In the genomic region with DNA sequence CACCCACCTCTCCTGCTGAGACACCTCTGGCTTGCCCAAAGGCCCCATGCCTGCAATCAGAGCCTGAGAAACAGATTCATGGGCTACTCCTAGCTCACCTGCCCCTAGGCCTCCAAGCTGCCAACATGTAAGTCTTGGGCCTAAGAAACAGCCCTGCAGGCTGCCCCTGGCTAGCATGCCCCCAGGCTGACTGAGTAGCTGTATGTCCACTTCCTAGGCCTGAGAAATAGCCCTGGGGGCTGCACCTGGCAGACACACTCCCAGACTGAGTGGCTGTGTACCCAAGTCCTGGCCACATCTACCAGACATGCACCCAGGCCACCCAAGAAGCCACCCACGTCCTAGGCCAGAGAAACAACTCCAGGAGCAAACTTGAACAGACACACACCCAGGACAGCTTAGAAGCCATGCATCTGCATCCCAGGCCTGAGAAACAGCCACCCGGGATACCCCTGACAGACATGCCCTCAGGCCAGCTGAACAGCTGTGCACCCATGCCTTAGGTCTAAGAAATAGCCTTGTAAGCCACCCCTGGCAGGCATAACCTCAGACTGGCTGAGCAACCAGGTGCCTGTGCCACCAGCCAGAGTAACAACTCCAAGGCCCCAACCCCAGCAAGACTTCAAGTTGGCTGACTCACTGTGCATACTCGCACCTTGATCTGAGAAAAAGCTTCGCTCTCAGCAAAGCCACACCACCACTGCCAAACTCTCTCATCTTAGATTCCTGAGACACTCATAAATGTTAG, we compare ENCODE assay signal across 28 cellular contexts. TPM values are rescaled to one million over a fixed set of nuclear protein-coding genes. Genes with fewer than 3 reads are reported as not detected.
DNase-seq lines count a peak whose midpoint lies in the region; ATAC-seq, FAIRE-seq and TF ChIP-seq lines count a peak whose summit lies in the region.
"Had no signal": no experiment of that assay in that cellular context is flagged by ENCODE, and none has a peak within 500 bp of the region (broad histone marks: within the 10 kb centered on the region; RNA-seq: fewer than 3 reads in every experiment).

No MANE protein-coding gene starts in this region.

- H3K4ac ChIP-seq in H1 (replicated peaks; ENCODE audit: insufficient read length, low read depth, low read length), result no peak overlapping the region
- H3K4ac ChIP-seq in neuronal stem cell (ENCODE audit: low read length), result no peak overlapping the region

- no peaks in the 10 kb centered on the region for H3K36me3 Mint-ChIP-seq in type B pancreatic cell
- H3K36me3 Mint-ChIP-seq in activated CD8-positive, alpha-beta memory T cell treated with anti-CD3 and anti-CD28 coated beads, Interleukin-2, amount 10 ng/mL, durations not matched to agents 7 days and 5 days, result peaks cover 2% of the 10 kb centered on the region

- H2BK12ac ChIP-seq in H1 (ENCODE audit: low read depth, low read length) (no peak overlapping the region), neuronal stem cell (ENCODE audit: low read length) (no peak overlapping the region)

- CTCF ChIA-PET in H1 (lab: Charles Lee; ENCODE audit: partially characterized antibody), result interaction anchor here (0.6 to 0.9 kb wide), 2 partner anchors 43 to 1083 kb away, joined by 3 read pairs; no protein-coding TSS in a partner anchor
- CTCF ChIA-PET in activated CD8-positive, alpha-beta memory T cell treated with anti-CD3 and anti-CD28 coated beads, Interleukin-2, amount 10 ng/mL, durations not matched to agents 7 days and 5 days (lab: Charles Lee), result no interaction called here

- no peak for TF ChIP-seq EP300 in H1 (IDR thresholded peaks at IDR 0.05; ENCODE audit: borderline replicate concordance in 1 of 2, low read depth in 2 of 2, low read length in 2 of 2)

- H3K9me3 ChIP-seq in SJCRH30 (replicated peaks), result 0 out of 2 replicates have a peak, but pooled peaks cover 3% of the 10 kb centered on the region
- H3K9me3 ChIP-seq in H1 (ENCODE audit: insufficient read depth in 2 of 2, low read depth in 1 of 2, low read length in 1 of 2), result no peaks in the 10 kb centered on the region; a peak in 2 of 4 replicates
- H3K9me3 ChIP-seq in neuronal stem cell (replicated peaks in 1 of 2; ENCODE audit: control insufficient read depth in 2 of 2, insufficient read depth in 1 of 2, low read depth in 1 of 2, low read length in 2 of 2), result no peaks in the 10 kb centered on the region
- H3K9me3 ChIP-seq: BE2C had no signal

- ATAC-seq in activated CD8-positive, alpha-beta memory T cell treated with anti-CD3 and anti-CD28 coated beads, Interleukin-2, amount 10 ng/mL, durations not matched to agents 7 days and 5 days, result no peak

- H3K4me2 ChIP-seq in H1 (ENCODE audit: insufficient read depth in 1 of 2, low read depth in 2 of 2, low read length in 2 of 2) (no peak overlapping the region), neuronal stem cell (ENCODE audit: insufficient read depth, low read length, poor library complexity, severe bottlenecking) (no peak overlapping the region)
- H3K4me2 ChIP-seq: A549; BLaER1 treated with 17β-estradiol and CSF1 and Interleukin-3, amounts not matched to agents 10 nM and 100 nM had no signal

- H3K27me3 Mint-ChIP-seq in type B pancreatic cell, result no peaks in the 10 kb centered on the region
- peaks cover 11% of the 10 kb centered on the region for H3K27me3 Mint-ChIP-seq in activated CD8-positive, alpha-beta memory T cell treated with anti-CD3 and anti-CD28 coated beads, Interleukin-2, amount 10 ng/mL, durations not matched to agents 7 days and 5 days

- no peak overlapping the region for H3K23ac ChIP-seq in H1 (ENCODE audit: insufficient read length)
- H3K23ac ChIP-seq in neuronal stem cell (ENCODE audit: low read depth, low read length, poor library complexity), result no peak overlapping the region

- H3K9me3 Mint-ChIP-seq in type B pancreatic cell, result no peaks in the 10 kb centered on the region
- peaks cover 14% of the 10 kb centered on the region for H3K9me3 Mint-ChIP-seq in activated CD8-positive, alpha-beta memory T cell treated with anti-CD3 and anti-CD28 coated beads, Interleukin-2, amount 10 ng/mL, durations not matched to agents 7 days and 5 days (ENCODE audit: low read depth)

- in situ Hi-C loops in KBM-7 (cut with MboI; ENCODE audit: low pct_unique_long_range_greater_than_20kb, low sequenced_read_pairs), result no loop called here

- POLR2A ChIA-PET in H1 (lab: Charles Lee; ENCODE audit: partially characterized antibody), result interaction anchor here (1.0 kb wide), 1 partner anchor 13 kb away, joined by 3 read pairs; no protein-coding TSS in a partner anchor

- 94% methylated on average over 4 of the region's 4 CpGs; no CpG with 5 or more reads in 1 of the 2 experiments for WGBS in H1 (ENCODE audit: extremely low coverage in 1 of 2, insufficient coverage in 1 of 2, insufficient read length in 1 of 2, insufficient replicate concordance in 2 of 2, low coverage in 1 of 2, low lambda C conversion rate in 2 of 2, missing lambda C conversion rate in 1 of 2), 2 experiments
- no CpG with 5 or more reads among the region's 4 CpGs for WGBS in neuronal stem cell (ENCODE audit: extremely low coverage in 2 of 2, insufficient read length in 2 of 2, insufficient replicate concordance in 1 of 2), 2 donors

- TF ChIP-seq POLR2A in H1 (IDR thresholded peaks at IDR 0.05; ENCODE audit: control extremely low read depth in 1 of 2, low read depth in 2 of 2, low read length in 2 of 2), result no peak

- no peak overlapping the region for H2AK5ac ChIP-seq in H1 (ENCODE audit: low read depth, low read length)
- H2AK5ac ChIP-seq in neuronal stem cell (ENCODE audit: low read depth, low read length), result peak overlapping the region; percentile 63

- no peak overlapping the region for H3K56ac ChIP-seq in H1 (replicated peaks; ENCODE audit: insufficient read length, low read depth, low read length)

- no peaks in the 10 kb centered on the region for H3K27me3 ChIP-seq in SJCRH30
- no peaks in the 10 kb centered on the region for H3K27me3 ChIP-seq in H1 (replicated peaks in 1 of 4; ENCODE audit: control insufficient read depth in 3 of 4, extremely low read depth in 1 of 4, insufficient read depth in 3 of 4, low read length in 3 of 4)
- no peaks in the 10 kb centered on the region for H3K27me3 ChIP-seq in neuronal stem cell (ENCODE audit: control insufficient read depth in 3 of 3, insufficient read depth in 3 of 3, low read depth in 1 of 3, low read length in 3 of 3)
- H3K27me3 ChIP-seq: BE2C; BLaER1 treated with 17β-estradiol and CSF1 and Interleukin-3, amounts not matched to agents 10 nM and 100 nM had no signal

- no peak overlapping the region for H4K8ac ChIP-seq in H1 (ENCODE audit: extremely low read depth, insufficient read depth, low read length)
- H4K8ac ChIP-seq in neuronal stem cell (ENCODE audit: low read depth, low read length), result no peak overlapping the region

- H3K36me3 ChIP-seq in SJCRH30, result no peaks in the 10 kb centered on the region
- no peaks in the 10 kb centered on the region for H3K36me3 ChIP-seq in H1 (ENCODE audit: control insufficient read depth in 2 of 4, insufficient read depth in 4 of 4, low read length in 3 of 4)
- H3K36me3 ChIP-seq in neuronal stem cell (replicated peaks in 1 of 2; ENCODE audit: control insufficient read depth in 2 of 2, insufficient read depth in 2 of 2, low read length in 2 of 2), result no peaks in the 10 kb centered on the region
- H3K36me3 ChIP-seq: BE2C had no signal

- H2AFZ ChIP-seq in H1 (ENCODE audit: low read length) (no peak overlapping the region), neuronal stem cell (ENCODE audit: low read length) (no peak overlapping the region)

- H3K14ac ChIP-seq in H1 (ENCODE audit: insufficient read length) (peak overlapping the region; percentile 61), neuronal stem cell (ENCODE audit: low read length) (no peak overlapping the region)

- H3K4me1 ChIP-seq in SJCRH30 (peaks cover 5% of the 10 kb centered on the region; the same call in 1 of the 2 replicates), H1 (replicated peaks in 1 of 4; ENCODE audit: control insufficient read depth in 3 of 4, insufficient read depth in 4 of 4, low read length in 3 of 4) (no peaks in the 10 kb centered on the region), neuronal stem cell (ENCODE audit: control insufficient read depth in 2 of 2, insufficient read depth in 1 of 2, low read depth in 1 of 2, low read length in 2 of 2) (peaks cover 0 to 2% of the 10 kb centered on the region in 2 donors)
- H3K4me1 ChIP-seq: A549; BE2C; BLaER1 treated with 17β-estradiol and CSF1 and Interleukin-3, amounts not matched to agents 10 nM and 100 nM had no signal

- H2BK120ac ChIP-seq in H1 (replicated peaks; ENCODE audit: low read depth, low read length) (no peak overlapping the region), neuronal stem cell (ENCODE audit: low read depth, low read length) (no peak overlapping the region)

- H2BK5ac ChIP-seq in H1 (ENCODE audit: low read depth, low read length) (no peak overlapping the region), neuronal stem cell (ENCODE audit: low read length) (peak overlapping the region; percentile 88)

- no peaks in the 10 kb centered on the region for H4K20me1 ChIP-seq in H1 (replicated peaks in 1 of 2; ENCODE audit: control insufficient read depth in 1 of 2, insufficient read depth in 2 of 2, low read length in 2 of 2)
- H4K20me1 ChIP-seq: BLaER1 treated with 17β-estradiol and CSF1 and Interleukin-3, amounts not matched to agents 10 nM and 100 nM had no signal

- no peak for FAIRE-seq in H1 (lab: Jason Lieb, UNC)
- FAIRE-seq: A549, D721Med, GM12891, GM18507 had no signal

- H4K91ac ChIP-seq in H1 (replicated peaks; ENCODE audit: insufficient read length, low read length) (no peak overlapping the region), neuronal stem cell (ENCODE audit: low read depth, low read length, poor library complexity) (no peak overlapping the region)

- H2BK15ac ChIP-seq in H1 (ENCODE audit: low read length) (no peak overlapping the region), neuronal stem cell (ENCODE audit: low read length) (no peak overlapping the region)

- TF ChIP-seq CTCF in H1 (IDR thresholded peaks at IDR 0.05; ENCODE audit: control extremely low read depth in 1 of 3, insufficient read depth in 1 of 3, low read depth in 1 of 3, low read length in 3 of 3) (no peak), type B pancreatic cell (conservative IDR thresholded peaks at IDR 0.05) (no peak)

- H3K18ac ChIP-seq in H1 (ENCODE audit: extremely low read depth, low read length) (no peak overlapping the region), neuronal stem cell (ENCODE audit: low read length) (no peak overlapping the region)

- no peak for TF ChIP-seq RAD21 in H1 (IDR thresholded peaks at IDR 0.05 in 1 of 2, conservative IDR thresholded peaks at IDR 0.05 in 1 of 2; ENCODE audit: low read depth in 2 of 2, low read length in 2 of 2)

- no peaks in the 10 kb centered on the region for H3K23me2 ChIP-seq in H1 (ENCODE audit: low read depth, low read length)

- H3K4me3 Mint-ChIP-seq in type B pancreatic cell, result no peak overlapping the region
- no peak overlapping the region for H3K4me3 Mint-ChIP-seq in activated CD8-positive, alpha-beta memory T cell treated with anti-CD3 and anti-CD28 coated beads, Interleukin-2, amount 10 ng/mL, durations not matched to agents 7 days and 5 days
- H3K4me3 Mint-ChIP-seq: CD14-positive monocyte; CD4-positive, alpha-beta T cell; CD8-positive, alpha-beta memory T cell had no signal

- H3K79me2 ChIP-seq in H1 (ENCODE audit: control insufficient read depth in 1 of 2, insufficient read depth in 2 of 2, low read length in 2 of 2), result no peaks in the 10 kb centered on the region

- H3K27ac ChIP-seq in SJCRH30, result no peak overlapping the region; the same call in 1 of the 2 replicates
- H3K27ac ChIP-seq in H1 (ENCODE audit: low read depth, low read length), result no peak overlapping the region
- no peak overlapping the region for H3K27ac ChIP-seq in neuronal stem cell (replicated peaks; ENCODE audit: low read length)
- H3K27ac ChIP-seq: A549; BLaER1 treated with 17β-estradiol and CSF1 and Interleukin-3, amounts not matched to agents 10 nM and 100 nM had no signal

- H3K27ac Mint-ChIP-seq in type B pancreatic cell, result no peak overlapping the region
- H3K27ac Mint-ChIP-seq in activated CD8-positive, alpha-beta memory T cell treated with anti-CD3 and anti-CD28 coated beads, Interleukin-2, amount 10 ng/mL, durations not matched to agents 7 days and 5 days, result no peak overlapping the region
- H3K27ac Mint-ChIP-seq: CD4-positive, alpha-beta T cell; CD8-positive, alpha-beta memory T cell had no signal

- no peak overlapping the region for H3K9ac ChIP-seq in H1 (replicated peaks in 1 of 4; ENCODE audit: extremely low read depth in 1 of 4, low read depth in 3 of 4, low read length in 3 of 4)
- no peak overlapping the region for H3K9ac ChIP-seq in neuronal stem cell (ENCODE audit: low read depth, low read length, poor library complexity)
- H3K9ac ChIP-seq: BLaER1 treated with 17β-estradiol and CSF1 and Interleukin-3, amounts not matched to agents 10 nM and 100 nM had no signal

- no peak overlapping the region for H2BK20ac ChIP-seq in H1 (ENCODE audit: low read length)

- DNase-seq in ELF-1 (ENCODE audit: low read depth, low spot score) (peak; percentile 32), SJCRH30 (peak; percentile 65), H1 (ENCODE audit: low read depth in 1 of 2, low spot score in 2 of 2) (no peak), neuronal stem cell (ENCODE audit: low spot score) (no peak), type B pancreatic cell (ENCODE audit: extremely low spot score, unreplicated experiment) (no peak), KBM-7 (no peak)
- DNase-seq in activated CD8-positive, alpha-beta memory T cell treated with anti-CD3 and anti-CD28 coated beads, Interleukin-2, amount 10 ng/mL, durations not matched to agents 7 days and 5 days, result no peak
- no peak for DNase-seq in stimulated activated CD4-positive, alpha-beta T cell treated with anti-CD3 and anti-CD28 coated beads, Interleukin-4, amount 100 ng/mL, for 4 hours
- DNase-seq: 8988T; ACHN; AML-193; BE2C; CD4-positive, alpha-beta T cell; CD8-positive, alpha-beta memory T cell; DMS 273 treated with DMSO at 0.1 percent for 48 hours; DMS79; EL; GF-D8; GOT3; H7; HCEC 1CT had no signal

- H3K4me3 ChIP-seq in SJCRH30, result no peak overlapping the region
- H3K4me3 ChIP-seq in H1 (ENCODE audit: extremely low read depth in 1 of 4, insufficient read depth in 2 of 4, low read depth in 3 of 4, low read length in 4 of 4), result no peak overlapping the region
- H3K4me3 ChIP-seq in neuronal stem cell (ENCODE audit: low read length in 2 of 2), result no peak overlapping the region
- H3K4me3 ChIP-seq: A549; BLaER1 treated with 17β-estradiol and CSF1 and Interleukin-3, amounts not matched to agents 10 nM and 100 nM had no signal

- no peak overlapping the region for H4K5ac ChIP-seq in H1 (ENCODE audit: insufficient read length, low read depth, low read length)

- H3K4me1 Mint-ChIP-seq in type B pancreatic cell (ENCODE audit: unreplicated experiment), result no peaks in the 10 kb centered on the region
- no peaks in the 10 kb centered on the region for H3K4me1 Mint-ChIP-seq in activated CD8-positive, alpha-beta memory T cell treated with anti-CD3 and anti-CD28 coated beads, Interleukin-2, amount 10 ng/mL, durations not matched to agents 7 days and 5 days
- H3K4me1 Mint-ChIP-seq: CD14-positive monocyte; CD8-positive, alpha-beta memory T cell had no signal

- no peaks in the 10 kb centered on the region for H3K79me1 ChIP-seq in H1 (ENCODE audit: low read depth, low read length)
- no peaks in the 10 kb centered on the region for H3K79me1 ChIP-seq in neuronal stem cell (ENCODE audit: low read depth, low read length)

RNA-seq across cellular contexts. Expression of gene NRG4, which starts 12.0 kb away (rescaled TPM):
- total RNA-seq in SJCRH30 (2014; rRNA removed; shearing (Covaris generic)), result 1.0 and 1.4 TPM in 2 replicates
- total RNA-seq in H1 (2021; fragmentation: NEBNext Ultra II Directional; extraction: Animal tissue kit (Norgen Biotek cat#: 25700)), result not detected in 2 replicates
- polyA plus RNA-seq in H1 (2011; rRNA removed), result 0.02 and 0.24 TPM in 2 replicates
- 0.08 TPM for polyA plus RNA-seq in H1 (2011; cell fraction: cytosol; rRNA removed)
- polyA plus RNA-seq in H1 (2011; cell fraction: nucleus; rRNA removed), result not detected
- polyA plus RNA-seq in H1 (2012, experiment 1 of 2), result 0.56 to 1.3 TPM (median 0.67 TPM) in 4 replicates
- not detected for polyA plus RNA-seq in H1 (2012, experiment 2 of 2)
- 0.18 TPM for polyA plus RNA-seq in H1 (2013, experiment 1 of 2)
- 0.11 TPM for polyA plus RNA-seq in H1 (2013, experiment 2 of 2)
- not detected in 2 replicates for polyA minus RNA-seq in H1 (2011; rRNA and poly(A)+ RNA removed)
- polyA minus RNA-seq in H1 (2011; cell fraction: cytosol; rRNA and poly(A)+ RNA removed), result not detected
- not detected for polyA minus RNA-seq in H1 (2011; cell fraction: nucleus; rRNA and poly(A)+ RNA removed)
- polyA plus RNA-seq in neuronal stem cell (2013, experiment 1 of 2), result 0.15 TPM
- polyA plus RNA-seq in neuronal stem cell (2013, experiment 2 of 2), result 0.10 TPM
- total RNA-seq in type B pancreatic cell (ENCODE audit: low replicate concordance), result 2.4 and 3.6 TPM in 2 replicates
- total RNA-seq in activated CD8-positive, alpha-beta memory T cell treated with anti-CD3 and anti-CD28 coated beads, Interleukin-2, amount 10 ng/mL, durations not matched to agents 7 days and 5 days, result not detected
- total RNA-seq: CD4-positive, alpha-beta T cell; CD8-positive, alpha-beta memory T cell; G401 had no signal
- polyA plus RNA-seq: CD8-positive, alpha-beta memory T cell had no signal

RNA-seq across cellular contexts. Expression of gene TMEM266, which starts 35.6 kb away (rescaled TPM):
- total RNA-seq in SJCRH30 (2014; rRNA removed; shearing (Covaris generic)), result 0.05 and 0.10 TPM in 2 replicates
- 1.7 and 2.6 TPM in 2 replicates for total RNA-seq in H1 (2021; fragmentation: NEBNext Ultra II Directional; extraction: Animal tissue kit (Norgen Biotek cat#: 25700))
- 2.5 and 2.6 TPM in 2 replicates for polyA plus RNA-seq in H1 (2011; rRNA removed)
- 2.4 TPM for polyA plus RNA-seq in H1 (2011; cell fraction: cytosol; rRNA removed)
- polyA plus RNA-seq in H1 (2011; cell fraction: nucleus; rRNA removed), result 3.4 TPM
- polyA plus RNA-seq in H1 (2012, experiment 1 of 2), result 2.4 to 3.6 TPM (median 3.2 TPM) in 4 replicates
- polyA plus RNA-seq in H1 (2012, experiment 2 of 2), result 3.1 TPM
- 2.0 TPM for polyA plus RNA-seq in H1 (2013, experiment 1 of 2)
- 2.1 TPM for polyA plus RNA-seq in H1 (2013, experiment 2 of 2)
- polyA minus RNA-seq in H1 (2011; rRNA and poly(A)+ RNA removed), result 2.2 and 2.4 TPM in 2 replicates
- 2.8 TPM for polyA minus RNA-seq in H1 (2011; cell fraction: cytosol; rRNA and poly(A)+ RNA removed)
- polyA minus RNA-seq in H1 (2011; cell fraction: nucleus; rRNA and poly(A)+ RNA removed), result 1.4 TPM
- 0.21 TPM for polyA plus RNA-seq in neuronal stem cell (2013, experiment 1 of 2)
- polyA plus RNA-seq in neuronal stem cell (2013, experiment 2 of 2), result 0.30 TPM
- total RNA-seq in type B pancreatic cell (ENCODE audit: low replicate concordance), result 2.3 and 2.8 TPM in 2 replicates
- not detected for total RNA-seq in activated CD8-positive, alpha-beta memory T cell treated with anti-CD3 and anti-CD28 coated beads, Interleukin-2, amount 10 ng/mL, durations not matched to agents 7 days and 5 days
- total RNA-seq: CD4-positive, alpha-beta T cell had no signal
- polyA plus RNA-seq: CD14-positive monocyte; CD8-positive, alpha-beta memory T cell had no signal

Comparison
In these comparisons a context has a peak if more than half of its experiments do, and no peak if none do; other contexts are left out.
1. DNase-seq: peak in ELF-1 (single experiment) and SJCRH30 (2 of 2); none in H1 (0 of 2), neuronal stem cell (single experiment), type B pancreatic cell (single experiment), activated CD8-positive, alpha-beta memory T cell treated with anti-CD3 and anti-CD28 coated beads, Interleukin-2, amount 10 ng/mL, durations not matched to agents 7 days and 5 days (single experiment), stimulated activated CD4-positive, alpha-beta T cell treated with anti-CD3 and anti-CD28 coated beads, Interleukin-4, amount 100 ng/mL, for 4 hours (0 of 2) and KBM-7 (single experiment).